24 cellular contexts compared by ENCODE assay signal in genomic region chr4:157196050-157196449, GRCh38. TPM values are rescaled to one million over a fixed set of nuclear protein-coding genes. Genes with fewer than 3 reads are reported as not detected.
"Had no signal": no experiment of that assay in that cellular context is flagged by ENCODE, and none has a peak within 500 bp of the region (broad histone marks: within the 10 kb centered on the region; RNA-seq: fewer than 3 reads in every experiment).

No MANE protein-coding gene starts in this region.

- H3K4me1 ChIP-seq: SJCRH30 had no signal

- H3K4me3 ChIP-seq: SJCRH30 had no signal

- H3K9me3 ChIP-seq: SJCRH30 had no signal

- H3K36me3 ChIP-seq: SJCRH30 had no signal

- H3K27ac ChIP-seq: SJCRH30 had no signal

- DNase-seq: KBM-7, NCI-H1092, NCI-H1105 treated with DMSO at 0.1 percent for 48 hours, NCI-H1417 treated with DMSO at 0.1 percent for 48 hours, NCI-H146, NCI-H1694 treated with DMSO at 0.1 percent for 48 hours, NCI-H1930, NCI-H2081, NCI-H2107, NCI-H2227 treated with DMSO at 0.1 percent for 48 hours, NCI-H446, NCI-H510A, NCI-H524 treated with DMSO at 0.1 percent for 48 hours, NCI-H69, NCI-H774, PC-3, SHP77 treated with DMSO at 0.1 percent for 48 hours, SJCRH30 had no signal

- H3K27me3 ChIP-seq: SJCRH30 had no signal

RNA-seq across cellular contexts. Expression of gene GRIA2, which starts 24.5 kb away (rescaled TPM):
- total RNA-seq: HT-29, LHCN-M2, MCF 10A, OCI-LY7, PC-3, Right ventricle myocardium inferior, RPMI7951 had no signal
